ENCODE assay signal across 3 cellular contexts in the genomic region with DNA sequence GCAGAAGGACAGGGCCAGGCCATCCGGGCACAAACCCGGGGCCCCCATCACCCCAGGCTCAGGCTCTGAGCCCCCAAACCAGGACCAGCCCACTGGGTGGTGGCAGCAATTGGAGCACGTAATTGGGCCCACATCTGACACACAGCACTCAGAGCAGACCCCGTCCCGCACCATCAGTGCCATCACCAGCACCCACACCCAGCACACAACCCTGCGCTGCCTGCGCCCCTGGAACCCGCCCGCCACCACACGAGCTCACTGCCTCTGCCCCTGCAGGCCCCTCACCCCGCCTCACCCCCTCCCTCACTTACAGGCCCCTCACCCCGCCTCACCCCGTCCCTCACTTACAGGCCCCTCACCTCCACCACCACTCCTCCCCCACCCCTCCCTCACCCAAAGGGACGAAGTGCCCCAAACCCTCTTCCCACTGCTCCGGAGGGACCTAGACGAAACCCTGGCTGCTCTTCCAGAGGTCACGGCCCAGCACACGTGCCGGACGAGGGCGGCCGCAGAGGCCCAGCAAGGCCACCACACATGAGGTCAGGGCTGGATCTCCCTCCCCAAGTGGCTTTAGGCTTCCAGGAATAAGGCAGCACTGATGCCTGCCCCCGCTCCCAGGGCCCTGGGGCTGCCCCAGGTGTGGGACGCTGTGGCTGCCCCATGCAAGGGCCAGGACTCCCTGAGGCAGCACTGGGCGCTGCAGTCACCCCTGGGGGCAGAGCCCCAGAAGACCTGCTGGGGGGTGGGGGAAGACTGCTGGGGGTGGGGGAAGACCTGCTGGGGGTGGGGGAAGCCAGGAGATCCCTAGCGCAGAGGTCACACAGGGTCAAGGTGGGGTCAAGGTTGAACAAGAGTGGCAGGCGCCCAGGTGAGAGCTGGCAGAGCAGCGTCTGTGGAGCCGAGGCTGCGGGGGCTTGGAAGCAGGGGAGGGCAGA.
TF ChIP-seq lines count a peak whose summit lies in the region.

No MANE protein-coding gene starts in this region.

TF ChIP-seq in GM23338, 12 proteins besides CTCF, POLR2A, EP300 and RAD21:
- TF ChIP-seq ZNF114 (CRISPR knock-in tag; IDR thresholded peaks at IDR 0.05) (no peak), EZH2phosphoT487 (IDR thresholded peaks at IDR 0.05; ENCODE audit: unreplicated experiment) (no peak), CREB1 (CRISPR knock-in tag; IDR thresholded peaks at IDR 0.05; ENCODE audit: low read depth) (no peak), JUNB (IDR thresholded peaks at IDR 0.05; ENCODE audit: unreplicated experiment) (no peak), STAT1 (IDR thresholded peaks at IDR 0.05; ENCODE audit: unreplicated experiment) (no peak), NANOG (IDR thresholded peaks at IDR 0.05; ENCODE audit: borderline replicate concordance) (no peak), EZH2 (IDR thresholded peaks at IDR 0.05; ENCODE audit: low read depth, unreplicated experiment) (no peak), ZNF331 (CRISPR knock-in tag; IDR thresholded peaks at IDR 0.05; ENCODE audit: low read depth) (no peak)
- TF ChIP-seq, protein P1, sequence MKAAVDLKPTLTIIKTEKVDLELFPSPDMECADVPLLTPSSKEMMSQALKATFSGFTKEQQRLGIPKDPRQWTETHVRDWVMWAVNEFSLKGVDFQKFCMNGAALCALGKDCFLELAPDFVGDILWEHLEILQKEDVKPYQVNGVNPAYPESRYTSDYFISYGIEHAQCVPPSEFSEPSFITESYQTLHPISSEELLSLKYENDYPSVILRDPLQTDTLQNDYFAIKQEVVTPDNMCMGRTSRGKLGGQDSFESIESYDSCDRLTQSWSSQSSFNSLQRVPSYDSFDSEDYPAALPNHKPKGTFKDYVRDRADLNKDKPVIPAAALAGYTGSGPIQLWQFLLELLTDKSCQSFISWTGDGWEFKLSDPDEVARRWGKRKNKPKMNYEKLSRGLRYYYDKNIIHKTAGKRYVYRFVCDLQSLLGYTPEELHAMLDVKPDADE (IDR thresholded peaks at IDR 0.05), result no peak
- TF ChIP-seq, protein P2, sequence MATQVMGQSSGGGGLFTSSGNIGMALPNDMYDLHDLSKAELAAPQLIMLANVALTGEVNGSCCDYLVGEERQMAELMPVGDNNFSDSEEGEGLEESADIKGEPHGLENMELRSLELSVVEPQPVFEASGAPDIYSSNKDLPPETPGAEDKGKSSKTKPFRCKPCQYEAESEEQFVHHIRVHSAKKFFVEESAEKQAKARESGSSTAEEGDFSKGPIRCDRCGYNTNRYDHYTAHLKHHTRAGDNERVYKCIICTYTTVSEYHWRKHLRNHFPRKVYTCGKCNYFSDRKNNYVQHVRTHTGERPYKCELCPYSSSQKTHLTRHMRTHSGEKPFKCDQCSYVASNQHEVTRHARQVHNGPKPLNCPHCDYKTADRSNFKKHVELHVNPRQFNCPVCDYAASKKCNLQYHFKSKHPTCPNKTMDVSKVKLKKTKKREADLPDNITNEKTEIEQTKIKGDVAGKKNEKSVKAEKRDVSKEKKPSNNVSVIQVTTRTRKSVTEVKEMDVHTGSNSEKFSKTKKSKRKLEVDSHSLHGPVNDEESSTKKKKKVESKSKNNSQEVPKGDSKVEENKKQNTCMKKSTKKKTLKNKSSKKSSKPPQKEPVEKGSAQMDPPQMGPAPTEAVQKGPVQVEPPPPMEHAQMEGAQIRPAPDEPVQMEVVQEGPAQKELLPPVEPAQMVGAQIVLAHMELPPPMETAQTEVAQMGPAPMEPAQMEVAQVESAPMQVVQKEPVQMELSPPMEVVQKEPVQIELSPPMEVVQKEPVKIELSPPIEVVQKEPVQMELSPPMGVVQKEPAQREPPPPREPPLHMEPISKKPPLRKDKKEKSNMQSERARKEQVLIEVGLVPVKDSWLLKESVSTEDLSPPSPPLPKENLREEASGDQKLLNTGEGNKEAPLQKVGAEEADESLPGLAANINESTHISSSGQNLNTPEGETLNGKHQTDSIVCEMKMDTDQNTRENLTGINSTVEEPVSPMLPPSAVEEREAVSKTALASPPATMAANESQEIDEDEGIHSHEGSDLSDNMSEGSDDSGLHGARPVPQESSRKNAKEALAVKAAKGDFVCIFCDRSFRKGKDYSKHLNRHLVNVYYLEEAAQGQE (IDR thresholded peaks at IDR 0.05; ENCODE audit: unreplicated experiment), result no peak

TF ChIP-seq in HEK293, 187 proteins besides CTCF, POLR2A, EP300 and RAD21:
- TF ChIP-seq FEZF1 (tag by site-specific recombination; IDR thresholded peaks at IDR 0.05) (no peak), SP7 (tag by site-specific recombination; IDR thresholded peaks at IDR 0.05) (no peak), GLIS1 (tag by site-specific recombination; IDR thresholded peaks at IDR 0.05) (peak; percentile 69), ZNF223 (tag by site-specific recombination; IDR thresholded peaks at IDR 0.05) (no peak), SP3 (tag by site-specific recombination; IDR thresholded peaks at IDR 0.05) (no peak)
- TF ChIP-seq, protein P3, sequence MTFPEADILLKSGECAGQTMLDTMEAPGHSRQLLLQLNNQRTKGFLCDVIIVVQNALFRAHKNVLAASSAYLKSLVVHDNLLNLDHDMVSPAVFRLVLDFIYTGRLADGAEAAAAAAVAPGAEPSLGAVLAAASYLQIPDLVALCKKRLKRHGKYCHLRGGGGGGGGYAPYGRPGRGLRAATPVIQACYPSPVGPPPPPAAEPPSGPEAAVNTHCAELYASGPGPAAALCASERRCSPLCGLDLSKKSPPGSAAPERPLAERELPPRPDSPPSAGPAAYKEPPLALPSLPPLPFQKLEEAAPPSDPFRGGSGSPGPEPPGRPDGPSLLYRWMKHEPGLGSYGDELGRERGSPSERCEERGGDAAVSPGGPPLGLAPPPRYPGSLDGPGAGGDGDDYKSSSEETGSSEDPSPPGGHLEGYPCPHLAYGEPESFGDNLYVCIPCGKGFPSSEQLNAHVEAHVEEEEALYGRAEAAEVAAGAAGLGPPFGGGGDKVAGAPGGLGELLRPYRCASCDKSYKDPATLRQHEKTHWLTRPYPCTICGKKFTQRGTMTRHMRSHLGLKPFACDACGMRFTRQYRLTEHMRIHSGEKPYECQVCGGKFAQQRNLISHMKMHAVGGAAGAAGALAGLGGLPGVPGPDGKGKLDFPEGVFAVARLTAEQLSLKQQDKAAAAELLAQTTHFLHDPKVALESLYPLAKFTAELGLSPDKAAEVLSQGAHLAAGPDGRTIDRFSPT (tag by site-specific recombination; IDR thresholded peaks at IDR 0.05), result no peak
- TF ChIP-seq, protein P4, sequence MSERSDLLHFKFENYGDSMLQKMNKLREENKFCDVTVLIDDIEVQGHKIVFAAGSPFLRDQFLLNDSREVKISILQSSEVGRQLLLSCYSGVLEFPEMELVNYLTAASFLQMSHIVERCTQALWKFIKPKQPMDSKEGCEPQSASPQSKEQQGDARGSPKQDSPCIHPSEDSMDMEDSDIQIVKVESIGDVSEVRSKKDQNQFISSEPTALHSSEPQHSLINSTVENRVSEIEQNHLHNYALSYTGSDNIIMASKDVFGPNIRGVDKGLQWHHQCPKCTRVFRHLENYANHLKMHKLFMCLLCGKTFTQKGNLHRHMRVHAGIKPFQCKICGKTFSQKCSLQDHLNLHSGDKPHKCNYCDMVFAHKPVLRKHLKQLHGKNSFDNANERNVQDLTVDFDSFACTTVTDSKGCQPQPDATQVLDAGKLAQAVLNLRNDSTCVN (tag by site-specific recombination; optimal IDR thresholded peaks at IDR 0.05), result no peak
- TF ChIP-seq, protein P5, sequence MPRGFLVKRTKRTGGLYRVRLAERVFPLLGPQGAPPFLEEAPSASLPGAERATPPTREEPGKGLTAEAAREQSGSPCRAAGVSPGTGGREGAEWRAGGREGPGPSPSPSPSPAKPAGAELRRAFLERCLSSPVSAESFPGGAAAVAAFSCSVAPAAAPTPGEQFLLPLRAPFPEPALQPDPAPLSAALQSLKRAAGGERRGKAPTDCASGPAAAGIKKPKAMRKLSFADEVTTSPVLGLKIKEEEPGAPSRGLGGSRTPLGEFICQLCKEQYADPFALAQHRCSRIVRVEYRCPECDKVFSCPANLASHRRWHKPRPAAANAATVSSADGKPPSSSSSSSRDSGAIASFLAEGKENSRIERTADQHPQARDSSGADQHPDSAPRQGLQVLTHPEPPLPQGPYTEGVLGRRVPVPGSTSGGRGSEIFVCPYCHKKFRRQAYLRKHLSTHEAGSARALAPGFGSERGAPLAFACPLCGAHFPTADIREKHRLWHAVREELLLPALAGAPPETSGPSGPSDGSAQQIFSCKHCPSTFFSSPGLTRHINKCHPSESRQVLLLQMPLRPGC (tag by site-specific recombination; IDR thresholded peaks at IDR 0.05), result no peak

TF ChIP-seq in K562, 482 proteins besides CTCF, POLR2A, EP300 and RAD21:
- TF ChIP-seq TBP (optimal IDR thresholded peaks at IDR 0.05; ENCODE audit: low read depth, low read length) (no peak), ESRRA (IDR thresholded peaks at IDR 0.05; ENCODE audit: borderline replicate concordance, low read depth) (0 out of 2 replicates have a peak, but pooled peaks have one; percentile 29), NR2C1 (IDR thresholded peaks at IDR 0.05) (no peak), NR2C1 (tag; IDR thresholded peaks at IDR 0.05) (0 out of 2 replicates have a peak, but pooled peaks have one; percentile 42)
